In the genomic region with DNA sequence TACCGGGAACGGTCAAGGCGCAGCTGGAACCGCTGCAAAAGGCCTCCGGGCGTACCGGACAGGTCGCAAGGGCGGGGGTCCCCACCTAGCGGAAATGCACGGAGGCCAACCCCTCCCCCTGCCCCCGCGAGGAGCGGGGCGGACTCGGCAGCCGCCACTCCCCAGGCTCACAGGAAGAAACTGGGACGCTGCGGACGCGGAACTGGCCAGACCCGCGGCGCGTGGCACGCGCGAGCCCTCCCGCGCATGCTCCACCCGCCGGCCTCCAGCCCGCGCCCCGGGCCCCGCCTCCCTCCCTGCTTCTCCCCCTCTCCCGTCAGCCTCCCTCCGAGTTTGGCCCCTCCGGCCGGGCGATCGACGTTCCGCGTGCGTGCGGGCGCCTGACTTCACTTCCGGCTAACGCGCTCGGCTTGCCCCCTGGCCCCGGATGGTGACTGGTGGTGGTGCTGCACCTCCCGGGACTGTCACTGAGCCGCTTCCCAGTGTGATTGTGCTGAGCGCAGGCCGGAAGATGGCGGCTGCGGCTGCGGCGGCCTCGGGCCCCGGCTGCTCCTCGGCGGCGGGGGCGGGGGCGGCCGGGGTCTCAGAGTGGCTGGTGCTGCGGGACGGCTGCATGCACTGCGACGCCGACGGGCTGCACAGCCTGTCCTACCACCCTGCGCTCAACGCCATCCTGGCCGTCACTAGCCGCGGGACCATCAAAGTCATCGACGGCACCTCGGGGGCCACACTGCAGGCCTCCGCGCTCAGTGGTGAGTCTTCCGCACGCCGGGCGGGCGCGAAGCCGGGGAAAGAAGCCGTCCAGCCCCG, we compare ENCODE assay signal across 8 cellular contexts. TPM values are rescaled to one million over a fixed set of nuclear protein-coding genes. Genes with fewer than 3 reads are reported as not detected.
DNase-seq lines count a peak whose midpoint lies in the region; ATAC-seq, FAIRE-seq and TF ChIP-seq lines count a peak whose summit lies in the region.

A gene with protein sequence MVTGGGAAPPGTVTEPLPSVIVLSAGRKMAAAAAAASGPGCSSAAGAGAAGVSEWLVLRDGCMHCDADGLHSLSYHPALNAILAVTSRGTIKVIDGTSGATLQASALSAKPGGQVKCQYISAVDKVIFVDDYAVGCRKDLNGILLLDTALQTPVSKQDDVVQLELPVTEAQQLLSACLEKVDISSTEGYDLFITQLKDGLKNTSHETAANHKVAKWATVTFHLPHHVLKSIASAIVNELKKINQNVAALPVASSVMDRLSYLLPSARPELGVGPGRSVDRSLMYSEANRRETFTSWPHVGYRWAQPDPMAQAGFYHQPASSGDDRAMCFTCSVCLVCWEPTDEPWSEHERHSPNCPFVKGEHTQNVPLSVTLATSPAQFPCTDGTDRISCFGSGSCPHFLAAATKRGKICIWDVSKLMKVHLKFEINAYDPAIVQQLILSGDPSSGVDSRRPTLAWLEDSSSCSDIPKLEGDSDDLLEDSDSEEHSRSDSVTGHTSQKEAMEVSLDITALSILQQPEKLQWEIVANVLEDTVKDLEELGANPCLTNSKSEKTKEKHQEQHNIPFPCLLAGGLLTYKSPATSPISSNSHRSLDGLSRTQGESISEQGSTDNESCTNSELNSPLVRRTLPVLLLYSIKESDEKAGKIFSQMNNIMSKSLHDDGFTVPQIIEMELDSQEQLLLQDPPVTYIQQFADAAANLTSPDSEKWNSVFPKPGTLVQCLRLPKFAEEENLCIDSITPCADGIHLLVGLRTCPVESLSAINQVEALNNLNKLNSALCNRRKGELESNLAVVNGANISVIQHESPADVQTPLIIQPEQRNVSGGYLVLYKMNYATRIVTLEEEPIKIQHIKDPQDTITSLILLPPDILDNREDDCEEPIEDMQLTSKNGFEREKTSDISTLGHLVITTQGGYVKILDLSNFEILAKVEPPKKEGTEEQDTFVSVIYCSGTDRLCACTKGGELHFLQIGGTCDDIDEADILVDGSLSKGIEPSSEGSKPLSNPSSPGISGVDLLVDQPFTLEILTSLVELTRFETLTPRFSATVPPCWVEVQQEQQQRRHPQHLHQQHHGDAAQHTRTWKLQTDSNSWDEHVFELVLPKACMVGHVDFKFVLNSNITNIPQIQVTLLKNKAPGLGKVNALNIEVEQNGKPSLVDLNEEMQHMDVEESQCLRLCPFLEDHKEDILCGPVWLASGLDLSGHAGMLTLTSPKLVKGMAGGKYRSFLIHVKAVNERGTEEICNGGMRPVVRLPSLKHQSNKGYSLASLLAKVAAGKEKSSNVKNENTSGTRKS (N-terminal part only) (plus strand): TSS at position 289 of the 810 bp plus-strand sequence. CDS start 139 bp downstream, at position 428.

- TF ChIP-seq POLR2A in GM12891 (IDR thresholded peaks at IDR 0.05; ENCODE audit: low read depth, low read length) (peak; percentile 88), ovary (IDR thresholded peaks at IDR 0.05) (peak; percentile 64)

- ATAC-seq in HG02798 (IDR thresholded peaks at IDR 0.05; ENCODE audit: poor library complexity, unreplicated experiment) (peak; percentile 91), Right ventricle myocardium inferior (peak; percentile 98)

- FAIRE-seq in GM12891 (lab: Jason Lieb, UNC) = peak; percentile 96

- H3K4me1 ChIP-seq in ovary (ENCODE audit: insufficient read depth) (peaks cover 4% of the 10 kb centered on the region), thymus (ENCODE audit: control insufficient read depth, insufficient read depth, low read length) (peaks cover 10% of the 10 kb centered on the region)

- no peak for TF ChIP-seq CTCF in ovary (IDR thresholded peaks at IDR 0.05)

- no peak for TF ChIP-seq EP300 in ovary (IDR thresholded peaks at IDR 0.05)

- intact Hi-C loops in Right ventricle myocardium inferior (cut with DNase I) (no loop called here), ovary (cut with DNase I) (no loop called here)

- H3K27ac ChIP-seq in ovary (peak within 1 kb of the TSS; percentile 81 to 91), thymus (ENCODE audit: low read depth) (peak within 1 kb of the TSS; percentile 97)

- H3K4me3 ChIP-seq in ovary = peak within 1 kb of the TSS; percentile 90
- H3K4me3 ChIP-seq in thymus (ENCODE audit: low read length) = peak within 1 kb of the TSS; percentile 81

- no peaks in the 10 kb centered on the region for H3K27me3 ChIP-seq in ovary
- H3K27me3 ChIP-seq in thymus (ENCODE audit: control insufficient read depth, insufficient read depth) = no peaks in the 10 kb centered on the region

- no peaks in the 10 kb centered on the region for H3K9me3 ChIP-seq in ovary
- H3K9me3 ChIP-seq in thymus (ENCODE audit: control insufficient read depth) = no peaks in the 10 kb centered on the region

- 0 to 1% (median 0%) methylated on average over 48 to 94 of the region's 94 CpGs for WGBS in ovary, 3 donors
- under 1% methylated on average over 94 of the region's 94 CpGs for whole genome bisulfite sequencing in thymus

- peak; percentile 94 for DNase-seq in GM12891 (ENCODE audit: insufficient read length, low spot score)
- DNase-seq in NCI-H1417 treated with DMSO at 0.1 percent for 48 hours (lab: John Stamatoyannopoulos, UW) = peak; percentile 90
- DNase-seq in SW 1271 (lab: John Stamatoyannopoulos, UW) = peak; percentile 94 to 98
- DNase-seq in activated naive CD8-positive, alpha-beta T cell treated with anti-CD3 and anti-CD28 coated beads, Interleukin-2, amount 50 U/mL, for 16 hours (ENCODE audit: low read depth, low spot score) = peak; percentile 90
- peak; percentile 99 for DNase-seq in Right ventricle myocardium inferior (ENCODE audit: missing footprints)
- DNase-seq in ovary = peak; percentile 96 to 98 (median 97)

- H3K36me3 ChIP-seq in ovary (no peaks in the 10 kb centered on the region), thymus (ENCODE audit: control insufficient read depth, insufficient read depth) (no peaks in the 10 kb centered on the region)

TF ChIP-seq in GM12891, 5 proteins besides CTCF, POLR2A, EP300 and RAD21:
- TF ChIP-seq POU2F2 (IDR thresholded peaks at IDR 0.05; ENCODE audit: low read depth, low read length) = peak; percentile 61
- 0 out of 2 replicates have a peak, but pooled peaks have one; percentile 17 for TF ChIP-seq SPI1 (IDR thresholded peaks at IDR 0.05; ENCODE audit: low read depth, low read length)
- peak; percentile 78 for TF ChIP-seq TAF1 (IDR thresholded peaks at IDR 0.05; ENCODE audit: low read depth, low read length)
- TF ChIP-seq POLR2AphosphoS5 (IDR thresholded peaks at IDR 0.05; ENCODE audit: low read depth, low read length) = peak; percentile 94
- TF ChIP-seq PAX5 (IDR thresholded peaks at IDR 0.05; ENCODE audit: insufficient read depth, low read length, severe bottlenecking) = peak; percentile 81

RNA-seq across cellular contexts. Expression of the gene that starts here (rescaled TPM):
- polyA plus RNA-seq in GM12891 (2012; ENCODE audit: low read depth, missing spikeins) = 23.1 TPM
- total RNA-seq in Right ventricle myocardium inferior = 35.7 TPM
- total RNA-seq in ovary = 100 to 1,000 TPM in 3 of 7 donors, 10 to 100 TPM in 4; 79.3 to 125 (median 93.0) TPM
- 10 to 100 TPM; 24.0 to 31.6 TPM for polyA plus RNA-seq in ovary
- 29.7 TPM for polyA plus RNA-seq in thymus

Comparison
In these comparisons a context has a peak if more than half of its experiments do, and no peak if none do; other contexts are left out.
1. Peak in every context shown above with its lines: DNase-seq, ATAC-seq, H3K4me3 ChIP-seq and H3K27ac ChIP-seq.